30 cellular contexts compared by ENCODE assay signal in genomic region chr1:231329483-231329882, GRCh38.
"Had no signal": no experiment of that assay in that cellular context is flagged by ENCODE, and none has a peak within 500 bp of the region (broad histone marks: within the 10 kb centered on the region; RNA-seq: fewer than 3 reads in every experiment).

No MANE protein-coding gene starts in this region.

- H3K27ac ChIP-seq: ascending aorta, breast epithelium, cardiac muscle cell, colonic mucosa, epithelial cell of prostate, esophagus squamous epithelium, gastroesophageal sphincter, heart right ventricle had no signal

- FAIRE-seq: endometrium, endothelial cell of umbilical vein had no signal

- H3K4me3 ChIP-seq: ascending aorta, breast epithelium, cardiac muscle cell, colonic mucosa, esophagus squamous epithelium, gastroesophageal sphincter, heart right ventricle had no signal

- H3K27me3 ChIP-seq: ascending aorta, breast epithelium, cardiac muscle cell, colonic mucosa, esophagus squamous epithelium, gastroesophageal sphincter, heart right ventricle had no signal

- H3K9me3 ChIP-seq: ascending aorta, breast epithelium, colonic mucosa, esophagus squamous epithelium, gastroesophageal sphincter, heart right ventricle had no signal

- H3K36me3 ChIP-seq: breast epithelium, cardiac muscle cell, colonic mucosa, gastroesophageal sphincter had no signal

- DNase-seq: activated CD4-positive, alpha-beta memory T cell treated with anti-CD3 and anti-CD28 coated beads for 36 hours; activated CD4-positive, alpha-beta T cell treated with anti-CD3 and anti-CD28 coated beads for 36 hours; activated CD4-positive, alpha-beta T cell treated with anti-CD3 and anti-CD28 coated beads, Interleukin-2, amount 10 ng/mL, durations not matched to agents 24 days and 14 days; activated CD4-positive, CD25-positive, alpha-beta regulatory T cell; activated CD4-positive, CD25-positive, alpha-beta regulatory T cell treated with anti-CD3 and anti-CD28 coated beads, Interleukin-2, amount 50 U/mL, for 72 hours; activated CD8-positive, alpha-beta memory T cell treated with anti-CD3 and anti-CD28 coated beads, Interleukin-2, amount 10 ng/mL, durations not matched to agents 7 days and 5 days; activated CD8-positive, alpha-beta memory T cell treated with anti-CD3 and anti-CD28 coated beads, Interleukin-2, amount 50 U/mL, for 4 hours; activated CD8-positive, alpha-beta T cell treated with anti-CD3 and anti-CD28 coated beads, Interleukin-2, amount 10 ng/mL, durations not matched to agents 7 days and 5 days; activated gamma-delta T cell; activated naive CD4-positive, alpha-beta T cell; activated naive CD4-positive, alpha-beta T cell treated with anti-CD3 and anti-CD28 coated beads, Interleukin-2, amount 10 ng/mL, durations not matched to agents 7 days and 5 days; activated naive CD8-positive, alpha-beta T cell treated with anti-CD3 and anti-CD28 coated beads, Interleukin-2, amount 10 ng/mL, durations not matched to agents 7 days and 5 days; activated T-cell treated with anti-CD3 and anti-CD28 coated beads, Interleukin-2, amount 50 U/mL, for 1 hour; activated T-cell treated with anti-CD3 and anti-CD28 coated beads, Interleukin-2, amount 50 U/mL, for 72 hours; central memory CD4-positive, alpha-beta T cell; cerebellar nuclear complex; colonic mucosa; effector CD8-positive, alpha-beta T cell; esophagus squamous epithelium; foreskin melanocyte; heart right ventricle; T-helper 2 cell had no signal

- ATAC-seq: activated CD4-positive, alpha-beta T cell treated with anti-CD3 and anti-CD28 coated beads for 36 hours; activated CD8-positive, alpha-beta memory T cell treated with anti-CD3 and anti-CD28 coated beads, Interleukin-2, amount 10 ng/mL, durations not matched to agents 7 days and 5 days; activated CD8-positive, alpha-beta T cell treated with anti-CD3 and anti-CD28 coated beads, Interleukin-2, amount 10 ng/mL, durations not matched to agents 7 days and 5 days; activated naive CD4-positive, alpha-beta T cell treated with anti-CD3 and anti-CD28 coated beads, Interleukin-2, amount 50 U/mL, for 72 hours; activated T-cell treated with anti-CD3 and anti-CD28 coated beads, Interleukin-2, amount 50 U/mL, for 72 hours; gastroesophageal sphincter; heart right ventricle had no signal

- H3K4me1 ChIP-seq: colonic mucosa had no signal
